In the genomic region with DNA sequence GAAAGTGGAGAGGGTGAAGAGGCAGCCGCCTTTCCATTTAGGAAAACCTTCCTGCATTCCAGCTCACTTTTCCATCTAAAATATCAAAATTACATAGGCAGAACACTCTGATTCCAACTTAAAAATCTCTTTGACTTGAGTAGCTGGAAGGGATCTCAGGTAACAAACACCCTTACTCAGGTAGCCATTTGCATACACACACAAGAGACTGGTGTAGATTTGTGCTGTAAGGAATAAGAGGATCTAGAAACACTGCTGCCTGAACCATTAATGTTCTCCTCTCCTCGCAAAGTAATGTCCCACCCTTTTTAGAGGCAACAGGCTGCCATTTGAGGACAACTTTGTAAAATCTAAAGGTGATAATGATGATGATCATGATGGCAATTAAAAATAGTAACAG, we compare ENCODE assay signal across 2 cellular contexts.
TF ChIP-seq lines count a peak whose summit lies in the region.

No MANE protein-coding gene starts in this region.

TF ChIP-seq in IMR-90, 13 proteins besides CTCF, POLR2A, EP300 and RAD21:
- TF ChIP-seq RCOR1 (IDR thresholded peaks at IDR 0.05; ENCODE audit: insufficient replicate concordance, low read length), result no peak
- TF ChIP-seq, protein P1, sequence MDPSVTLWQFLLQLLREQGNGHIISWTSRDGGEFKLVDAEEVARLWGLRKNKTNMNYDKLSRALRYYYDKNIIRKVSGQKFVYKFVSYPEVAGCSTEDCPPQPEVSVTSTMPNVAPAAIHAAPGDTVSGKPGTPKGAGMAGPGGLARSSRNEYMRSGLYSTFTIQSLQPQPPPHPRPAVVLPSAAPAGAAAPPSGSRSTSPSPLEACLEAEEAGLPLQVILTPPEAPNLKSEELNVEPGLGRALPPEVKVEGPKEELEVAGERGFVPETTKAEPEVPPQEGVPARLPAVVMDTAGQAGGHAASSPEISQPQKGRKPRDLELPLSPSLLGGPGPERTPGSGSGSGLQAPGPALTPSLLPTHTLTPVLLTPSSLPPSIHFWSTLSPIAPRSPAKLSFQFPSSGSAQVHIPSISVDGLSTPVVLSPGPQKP (IDR thresholded peaks at IDR 0.05; ENCODE audit: borderline replicate concordance, low read depth, low read length), result no peak
- TF ChIP-seq SMC3 (IDR thresholded peaks at IDR 0.05; ENCODE audit: low read depth, low read length), result no peak
- TF ChIP-seq MAFK (IDR thresholded peaks at IDR 0.05; ENCODE audit: low read depth, low read length), result no peak
- no peak for TF ChIP-seq NFE2L2 (IDR thresholded peaks at IDR 0.05; ENCODE audit: low read depth, low read length)
- TF ChIP-seq MXI1 (IDR thresholded peaks at IDR 0.05; ENCODE audit: borderline replicate concordance, low read depth, low read length), result no peak

TF ChIP-seq in H1, 55 proteins besides CTCF, POLR2A, EP300 and RAD21:
- TF ChIP-seq, protein P2, sequence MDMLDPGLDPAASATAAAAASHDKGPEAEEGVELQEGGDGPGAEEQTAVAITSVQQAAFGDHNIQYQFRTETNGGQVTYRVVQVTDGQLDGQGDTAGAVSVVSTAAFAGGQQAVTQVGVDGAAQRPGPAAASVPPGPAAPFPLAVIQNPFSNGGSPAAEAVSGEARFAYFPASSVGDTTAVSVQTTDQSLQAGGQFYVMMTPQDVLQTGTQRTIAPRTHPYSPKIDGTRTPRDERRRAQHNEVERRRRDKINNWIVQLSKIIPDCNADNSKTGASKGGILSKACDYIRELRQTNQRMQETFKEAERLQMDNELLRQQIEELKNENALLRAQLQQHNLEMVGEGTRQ (IDR thresholded peaks at IDR 0.05; ENCODE audit: low read length), result no peak
- no peak for TF ChIP-seq TEAD4 (IDR thresholded peaks at IDR 0.05; ENCODE audit: low read depth, low read length)
- TF ChIP-seq KDM1A (IDR thresholded peaks at IDR 0.05; ENCODE audit: borderline replicate concordance, low read length), result no peak
- no peak for TF ChIP-seq SP1 (IDR thresholded peaks at IDR 0.05; ENCODE audit: low read depth, low read length)
- TF ChIP-seq NANOG (IDR thresholded peaks at IDR 0.05; ENCODE audit: insufficient read depth, low read depth, low read length, poor library complexity, severe bottlenecking), result no peak
- TF ChIP-seq, protein P3, sequence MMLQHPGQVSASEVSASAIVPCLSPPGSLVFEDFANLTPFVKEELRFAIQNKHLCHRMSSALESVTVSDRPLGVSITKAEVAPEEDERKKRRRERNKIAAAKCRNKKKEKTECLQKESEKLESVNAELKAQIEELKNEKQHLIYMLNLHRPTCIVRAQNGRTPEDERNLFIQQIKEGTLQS (IDR thresholded peaks at IDR 0.05; ENCODE audit: insufficient read depth, low read depth, low read length), result no peak
- no peak for TF ChIP-seq CHD1 (IDR thresholded peaks at IDR 0.05; ENCODE audit: low read depth, low read length)
- no peak for TF ChIP-seq EZH2 (IDR thresholded peaks at IDR 0.05; ENCODE audit: low read depth, low read length, severe bottlenecking)
- TF ChIP-seq EGR1 (IDR thresholded peaks at IDR 0.05; ENCODE audit: borderline replicate concordance, low read depth, low read length), result no peak
